ENCODE assay signal across 9 cellular contexts in genomic region chr17:36545465-36546417, GRCh38. TPM values are rescaled to one million over a fixed set of nuclear protein-coding genes. Genes with fewer than 3 reads are reported as not detected.
A peak's percentile ranks its signal among the peaks of the same experiment; 100 is the strongest.
DNase-seq lines count a peak whose midpoint lies in the region; ATAC-seq, FAIRE-seq and TF ChIP-seq lines count a peak whose summit lies in the region.
"Had no signal": no experiment of that assay in that cellular context is flagged by ENCODE, and none has a peak within 500 bp of the region (broad histone marks: within the 10 kb centered on the region; RNA-seq: fewer than 3 reads in every experiment).

No MANE protein-coding gene starts in this region.

- peak overlapping the region; percentile 93 for H3K27ac ChIP-seq in BLaER1
- H3K27ac ChIP-seq in HepG2 (ENCODE audit: extremely low read length, insufficient read depth, low read length) = peak overlapping the region; percentile 100

- no peak overlapping the region for H2AFZ ChIP-seq in HepG2 (ENCODE audit: low read length)

- peak; percentile 54 to 76 for TF ChIP-seq EP300 in HepG2 (IDR thresholded peaks at IDR 0.05; ENCODE audit: low read depth in 2 of 2, low read length in 2 of 2)
- TF ChIP-seq EP300 in HepG2 (CRISPR knock-in tag; IDR thresholded peaks at IDR 0.05; ENCODE audit: borderline replicate concordance) = no peak

- H3K79me2 ChIP-seq in HepG2 (ENCODE audit: insufficient read depth, low read length) = peaks cover 60% of the 10 kb centered on the region

- TF ChIP-seq CTCF in HepG2 (CRISPR knock-in tag; IDR thresholded peaks at IDR 0.05) = peak; percentile 14; the same call in 1 of the 2 replicates

- H3K4me3 ChIP-seq in BLaER1 (peak overlapping the region; percentile 81), HepG2 (replicated peaks in 1 of 3; ENCODE audit: insufficient read depth in 1 of 3, low read depth in 2 of 3, low read length in 3 of 3) (peak overlapping the region; percentile 58 to 97 (median 91))

- peak overlapping the region; percentile 92 for H3K4me2 ChIP-seq in BLaER1
- peak overlapping the region; percentile 78 for H3K4me2 ChIP-seq in HepG2 (ENCODE audit: low read depth, low read length)

- H3K36me3 ChIP-seq in BLaER1 (peaks cover 13% of the 10 kb centered on the region; the same call in 1 of the 2 replicates), HepG2 (replicated peaks in 1 of 2; ENCODE audit: control insufficient read depth in 1 of 2, insufficient read depth in 2 of 2, low read length in 2 of 2) (no peaks in the 10 kb centered on the region; a peak in 1 of 5 replicates)

- H3K9ac ChIP-seq in BLaER1 = peak overlapping the region; percentile 94
- peak overlapping the region; percentile 97 for H3K9ac ChIP-seq in HepG2 (ENCODE audit: insufficient read depth, low read depth, low read length)

- no peaks in the 10 kb centered on the region for H3K27me3 ChIP-seq in BLaER1
- H3K27me3 ChIP-seq in HepG2 (ENCODE audit: control insufficient read depth in 1 of 2, insufficient read depth in 2 of 2, low read length in 2 of 2) = peaks cover 0 to 5% of the 10 kb centered on the region in 2 experiments; a peak in 1 of 5 replicates

- POLR2A ChIA-PET in HepG2 (lab: Yijun Ruan, JAX) = interaction anchor here (0.7 to 4.2 kb wide), 11 partner anchors 8 to 813 kb away, joined by 3 to 107 read pairs (median 4); partner anchors contain the start of genes DHRS11, MRM1, MYO19 and PIGW

- TSS peak; percentile 53 for BruUV-seq in HepG2 (replicated peaks; lab: Mats Ljungman, UMichigan)

- H3K4me1 ChIP-seq in BLaER1 (peaks cover 41% of the 10 kb centered on the region), HepG2 (ENCODE audit: insufficient read depth, low read length) (peaks cover 33% of the 10 kb centered on the region)

- in situ Hi-C loops in HepG2 (cut with HindIII; ENCODE audit: extremely low pct_ligation_motif_present, low pct_unique_long_range_greater_than_20kb) = no loop called here

- H3K9me3 ChIP-seq in BLaER1 (no peaks in the 10 kb centered on the region), HepG2 (ENCODE audit: low read length) (no peaks in the 10 kb centered on the region)

- intact Hi-C loops in HepG2 (cut with micrococcal nuclease; ENCODE audit: unreplicated experiment) = loop anchor here (5.0 kb wide), 1 partner anchor 47 kb away; the partner anchor contains the start of gene DHRS11

- TF ChIP-seq POLR2A in HepG2 (IDR thresholded peaks at IDR 0.05; ENCODE audit: insufficient read depth in 1 of 2, low read depth in 2 of 2, low read length in 2 of 2) = peak; percentile 59 to 65; a peak in 3 of 4 replicates

- CTCF ChIA-PET in HepG2 (lab: Yijun Ruan, JAX; ENCODE audit: low intra/inter-chr PET ratio, low total read pairs) = no interaction called here

- ATAC-seq in GM19324 (IDR thresholded peaks at IDR 0.05; ENCODE audit: low FRiP score, unreplicated experiment) = peak; percentile 69
- peak; percentile 43 for ATAC-seq in HG03457 (IDR thresholded peaks at IDR 0.05; ENCODE audit: unreplicated experiment)
- peak; percentile 88 for ATAC-seq in HepG2

- H4K20me1 ChIP-seq in BLaER1 = peaks cover 53% of the 10 kb centered on the region
- peaks cover 31% of the 10 kb centered on the region for H4K20me1 ChIP-seq in HepG2 (ENCODE audit: insufficient read depth, low read length)

- peak; percentile 46 for TF ChIP-seq RAD21 in HepG2 (CRISPR knock-in tag; IDR thresholded peaks at IDR 0.05)

- FAIRE-seq in HepG2 (lab: Jason Lieb, UNC) = no peak
- FAIRE-seq: endometrium had no signal

- peak; percentile 75 for DNase-seq in NCI-H524 treated with DMSO at 0.1 percent for 48 hours (lab: John Stamatoyannopoulos, UW)
- peak; percentile 97 for DNase-seq in activated CD4-positive, alpha-beta T cell treated with anti-CD3 and anti-CD28 coated beads, Interleukin-2, amount 50 U/mL, for 1 hour
- peak; percentile 73 for DNase-seq in cortex of kidney (lab: John Stamatoyannopoulos, UW)
- DNase-seq in HepG2 (ENCODE audit: low spot score) = peak; percentile 91
- DNase-seq in stimulated activated CD4-positive, alpha-beta T cell treated with anti-CD3 and anti-CD28 coated beads, Interleukin-2, amount 100 ng/mL, for 4 hours (ENCODE audit: low read depth) = peak; percentile 94

- WGBS in HepG2 (ENCODE audit: low lambda C conversion rate) = 2% methylated on average over 16 of the region's 60 CpGs

RNA-seq across cellular contexts. Expression of gene GGNBP2, which starts 1.0 kb away (rescaled TPM):
- 53.3 and 59.6 TPM in 2 replicates for total RNA-seq in HepG2 (2016; rRNA removed; fragmentation: Illumina TruSeq; extraction: Trizol)
- total RNA-seq in HepG2 (2016; cell fraction: cytosol; rRNA removed; fragmentation: Illumina TruSeq; extraction: Trizol; ENCODE audit: low read depth) = 12.2 and 13.2 TPM in 2 replicates
- 54.5 and 55.8 TPM in 2 replicates for total RNA-seq in HepG2 (2016; cell fraction: insoluble cytoplasmic fraction; rRNA removed; fragmentation: Illumina TruSeq; extraction: Trizol)
- 17.0 and 19.1 TPM in 2 replicates for total RNA-seq in HepG2 (2016; cell fraction: membrane; rRNA removed; fragmentation: Illumina TruSeq; extraction: Trizol)
- 64.6 and 73.8 TPM in 2 replicates for total RNA-seq in HepG2 (2016; cell fraction: nucleus; rRNA removed; fragmentation: Illumina TruSeq; extraction: Trizol)
- polyA plus RNA-seq in HepG2 (2011; rRNA removed) = 75.5 and 84.2 TPM in 2 replicates
- polyA plus RNA-seq in HepG2 (2011; cell fraction: cytosol; rRNA removed) = 29.8 and 38.5 TPM in 2 replicates
- 127 and 151 TPM in 2 replicates for polyA plus RNA-seq in HepG2 (2011; cell fraction: nucleus; rRNA removed)
- polyA plus RNA-seq in HepG2 (2012) = 41.9 and 49.1 TPM in 2 replicates
- polyA plus RNA-seq in HepG2 (2016; cell fraction: cytosol; fragmentation: Illumina TruSeq; extraction: Trizol; ENCODE audit: low read depth) = 4.2 and 5.6 TPM in 2 replicates
- polyA plus RNA-seq in HepG2 (2016; cell fraction: insoluble cytoplasmic fraction; fragmentation: Illumina TruSeq; extraction: Trizol; ENCODE audit: low read depth) = 65.2 and 70.6 TPM in 2 replicates
- 9.6 and 11.3 TPM in 2 replicates for polyA plus RNA-seq in HepG2 (2016; cell fraction: membrane; fragmentation: Illumina TruSeq; extraction: Trizol; ENCODE audit: low read depth)
- polyA plus RNA-seq in HepG2 (2016; cell fraction: nucleus; fragmentation: Illumina TruSeq; extraction: Trizol; ENCODE audit: insufficient read depth, low read depth) = 118 and 132 TPM in 2 replicates
- polyA minus RNA-seq in HepG2 (2011; rRNA and poly(A)+ RNA removed; ENCODE audit: low replicate concordance) = 67.2 and 86.8 TPM in 2 replicates
- polyA minus RNA-seq in HepG2 (2011; cell fraction: cytosol; rRNA and poly(A)+ RNA removed) = 16.6 and 22.4 TPM in 2 replicates
- 108 and 109 TPM in 2 replicates for polyA minus RNA-seq in HepG2 (2011; cell fraction: nucleus; rRNA and poly(A)+ RNA removed)

RNA-seq across cellular contexts. Expression of gene PIGW, which starts 11.0 kb away (rescaled TPM):
- 24.0 and 26.5 TPM in 2 replicates for total RNA-seq in HepG2 (2016; rRNA removed; fragmentation: Illumina TruSeq; extraction: Trizol)
- 4.4 and 5.1 TPM in 2 replicates for total RNA-seq in HepG2 (2016; cell fraction: cytosol; rRNA removed; fragmentation: Illumina TruSeq; extraction: Trizol; ENCODE audit: low read depth)
- 21.6 and 25.0 TPM in 2 replicates for total RNA-seq in HepG2 (2016; cell fraction: insoluble cytoplasmic fraction; rRNA removed; fragmentation: Illumina TruSeq; extraction: Trizol)
- total RNA-seq in HepG2 (2016; cell fraction: membrane; rRNA removed; fragmentation: Illumina TruSeq; extraction: Trizol) = 19.0 and 23.1 TPM in 2 replicates
- 20.3 and 22.4 TPM in 2 replicates for total RNA-seq in HepG2 (2016; cell fraction: nucleus; rRNA removed; fragmentation: Illumina TruSeq; extraction: Trizol)
- 6.6 and 9.0 TPM in 2 replicates for polyA plus RNA-seq in HepG2 (2011; rRNA removed)
- 4.7 and 6.7 TPM in 2 replicates for polyA plus RNA-seq in HepG2 (2011; cell fraction: cytosol; rRNA removed)
- polyA plus RNA-seq in HepG2 (2011; cell fraction: nucleus; rRNA removed) = 3.9 and 4.8 TPM in 2 replicates
- 11.2 and 12.6 TPM in 2 replicates for polyA plus RNA-seq in HepG2 (2012)
- 5.5 and 6.5 TPM in 2 replicates for polyA plus RNA-seq in HepG2 (2016; cell fraction: cytosol; fragmentation: Illumina TruSeq; extraction: Trizol; ENCODE audit: low read depth)
- 25.9 and 29.3 TPM in 2 replicates for polyA plus RNA-seq in HepG2 (2016; cell fraction: insoluble cytoplasmic fraction; fragmentation: Illumina TruSeq; extraction: Trizol; ENCODE audit: low read depth)
- 20.3 and 21.1 TPM in 2 replicates for polyA plus RNA-seq in HepG2 (2016; cell fraction: membrane; fragmentation: Illumina TruSeq; extraction: Trizol; ENCODE audit: low read depth)
- polyA plus RNA-seq in HepG2 (2016; cell fraction: nucleus; fragmentation: Illumina TruSeq; extraction: Trizol; ENCODE audit: insufficient read depth, low read depth) = 29.7 and 32.1 TPM in 2 replicates
- 2.8 and 4.8 TPM in 2 replicates for polyA minus RNA-seq in HepG2 (2011; rRNA and poly(A)+ RNA removed; ENCODE audit: low replicate concordance)
- 3.5 and 6.3 TPM in 2 replicates for polyA minus RNA-seq in HepG2 (2011; cell fraction: cytosol; rRNA and poly(A)+ RNA removed)
- 6.3 and 7.2 TPM in 2 replicates for polyA minus RNA-seq in HepG2 (2011; cell fraction: nucleus; rRNA and poly(A)+ RNA removed)

RNA-seq across cellular contexts. Expression of gene MYO19, which starts 11.1 kb away (rescaled TPM):
- total RNA-seq in HepG2 (2016; rRNA removed; fragmentation: Illumina TruSeq; extraction: Trizol) = 46.8 and 75.7 TPM in 2 replicates
- 70.2 and 74.2 TPM in 2 replicates for total RNA-seq in HepG2 (2016; cell fraction: cytosol; rRNA removed; fragmentation: Illumina TruSeq; extraction: Trizol; ENCODE audit: low read depth)
- 42.5 and 72.3 TPM in 2 replicates for total RNA-seq in HepG2 (2016; cell fraction: insoluble cytoplasmic fraction; rRNA removed; fragmentation: Illumina TruSeq; extraction: Trizol)
- 73.2 and 82.2 TPM in 2 replicates for total RNA-seq in HepG2 (2016; cell fraction: membrane; rRNA removed; fragmentation: Illumina TruSeq; extraction: Trizol)
- total RNA-seq in HepG2 (2016; cell fraction: nucleus; rRNA removed; fragmentation: Illumina TruSeq; extraction: Trizol) = 105 and 110 TPM in 2 replicates
- 80.8 and 82.3 TPM in 2 replicates for polyA plus RNA-seq in HepG2 (2011; rRNA removed)
- 31.7 and 43.3 TPM in 2 replicates for polyA plus RNA-seq in HepG2 (2011; cell fraction: cytosol; rRNA removed)
- 435 and 511 TPM in 2 replicates for polyA plus RNA-seq in HepG2 (2011; cell fraction: nucleus; rRNA removed)
- polyA plus RNA-seq in HepG2 (2012) = 38.9 and 47.5 TPM in 2 replicates
- polyA plus RNA-seq in HepG2 (2016; cell fraction: cytosol; fragmentation: Illumina TruSeq; extraction: Trizol; ENCODE audit: low read depth) = 29.1 and 34.3 TPM in 2 replicates
- 38.5 and 44.1 TPM in 2 replicates for polyA plus RNA-seq in HepG2 (2016; cell fraction: insoluble cytoplasmic fraction; fragmentation: Illumina TruSeq; extraction: Trizol; ENCODE audit: low read depth)
- 43.7 and 46.4 TPM in 2 replicates for polyA plus RNA-seq in HepG2 (2016; cell fraction: membrane; fragmentation: Illumina TruSeq; extraction: Trizol; ENCODE audit: low read depth)
- polyA plus RNA-seq in HepG2 (2016; cell fraction: nucleus; fragmentation: Illumina TruSeq; extraction: Trizol; ENCODE audit: insufficient read depth, low read depth) = 202 and 205 TPM in 2 replicates
- polyA minus RNA-seq in HepG2 (2011; rRNA and poly(A)+ RNA removed; ENCODE audit: low replicate concordance) = 151 and 353 TPM in 2 replicates
- polyA minus RNA-seq in HepG2 (2011; cell fraction: cytosol; rRNA and poly(A)+ RNA removed) = 25.4 and 29.5 TPM in 2 replicates
- 222 and 248 TPM in 2 replicates for polyA minus RNA-seq in HepG2 (2011; cell fraction: nucleus; rRNA and poly(A)+ RNA removed)

RNA-seq across cellular contexts. Expression of gene DHRS11, which starts 45.9 kb away (rescaled TPM):
- 19.6 and 28.4 TPM in 2 replicates for total RNA-seq in HepG2 (2016; rRNA removed; fragmentation: Illumina TruSeq; extraction: Trizol)
- 17.2 and 17.4 TPM in 2 replicates for total RNA-seq in HepG2 (2016; cell fraction: cytosol; rRNA removed; fragmentation: Illumina TruSeq; extraction: Trizol; ENCODE audit: low read depth)
- total RNA-seq in HepG2 (2016; cell fraction: insoluble cytoplasmic fraction; rRNA removed; fragmentation: Illumina TruSeq; extraction: Trizol) = 15.5 and 27.2 TPM in 2 replicates
- 21.2 and 25.8 TPM in 2 replicates for total RNA-seq in HepG2 (2016; cell fraction: membrane; rRNA removed; fragmentation: Illumina TruSeq; extraction: Trizol)
- 17.9 and 22.6 TPM in 2 replicates for total RNA-seq in HepG2 (2016; cell fraction: nucleus; rRNA removed; fragmentation: Illumina TruSeq; extraction: Trizol)
- 41.9 and 48.7 TPM in 2 replicates for polyA plus RNA-seq in HepG2 (2011; rRNA removed)
- 39.7 and 43.4 TPM in 2 replicates for polyA plus RNA-seq in HepG2 (2011; cell fraction: cytosol; rRNA removed)
- 55.0 and 64.7 TPM in 2 replicates for polyA plus RNA-seq in HepG2 (2011; cell fraction: nucleus; rRNA removed)
- polyA plus RNA-seq in HepG2 (2012) = 24.2 and 34.9 TPM in 2 replicates
- 21.4 and 26.0 TPM in 2 replicates for polyA plus RNA-seq in HepG2 (2016; cell fraction: cytosol; fragmentation: Illumina TruSeq; extraction: Trizol; ENCODE audit: low read depth)
- polyA plus RNA-seq in HepG2 (2016; cell fraction: insoluble cytoplasmic fraction; fragmentation: Illumina TruSeq; extraction: Trizol; ENCODE audit: low read depth) = 28.1 and 32.5 TPM in 2 replicates
- polyA plus RNA-seq in HepG2 (2016; cell fraction: membrane; fragmentation: Illumina TruSeq; extraction: Trizol; ENCODE audit: low read depth) = 25.5 and 31.7 TPM in 2 replicates
- 61.7 and 67.8 TPM in 2 replicates for polyA plus RNA-seq in HepG2 (2016; cell fraction: nucleus; fragmentation: Illumina TruSeq; extraction: Trizol; ENCODE audit: insufficient read depth, low read depth)
- polyA minus RNA-seq in HepG2 (2011; rRNA and poly(A)+ RNA removed; ENCODE audit: low replicate concordance) = 45.6 and 61.3 TPM in 2 replicates
- 19.2 and 21.1 TPM in 2 replicates for polyA minus RNA-seq in HepG2 (2011; cell fraction: cytosol; rRNA and poly(A)+ RNA removed)
- 13.9 and 17.8 TPM in 2 replicates for polyA minus RNA-seq in HepG2 (2011; cell fraction: nucleus; rRNA and poly(A)+ RNA removed)

RNA-seq across cellular contexts. Expression of gene MRM1, which starts 55.6 kb away (rescaled TPM):
- total RNA-seq in HepG2 (2016; rRNA removed; fragmentation: Illumina TruSeq; extraction: Trizol) = 10.7 and 11.3 TPM in 2 replicates
- total RNA-seq in HepG2 (2016; cell fraction: cytosol; rRNA removed; fragmentation: Illumina TruSeq; extraction: Trizol; ENCODE audit: low read depth) = 1.9 and 2.1 TPM in 2 replicates
- total RNA-seq in HepG2 (2016; cell fraction: insoluble cytoplasmic fraction; rRNA removed; fragmentation: Illumina TruSeq; extraction: Trizol) = 10.1 and 11.0 TPM in 2 replicates
- 2.9 and 3.5 TPM in 2 replicates for total RNA-seq in HepG2 (2016; cell fraction: membrane; rRNA removed; fragmentation: Illumina TruSeq; extraction: Trizol)
- total RNA-seq in HepG2 (2016; cell fraction: nucleus; rRNA removed; fragmentation: Illumina TruSeq; extraction: Trizol) = 5.8 and 7.3 TPM in 2 replicates
- 4.1 and 4.9 TPM in 2 replicates for polyA plus RNA-seq in HepG2 (2011; rRNA removed)
- 5.1 and 5.2 TPM in 2 replicates for polyA plus RNA-seq in HepG2 (2011; cell fraction: cytosol; rRNA removed)
- polyA plus RNA-seq in HepG2 (2011; cell fraction: nucleus; rRNA removed) = 8.3 and 10.1 TPM in 2 replicates
- 4.0 and 4.5 TPM in 2 replicates for polyA plus RNA-seq in HepG2 (2012)
- polyA plus RNA-seq in HepG2 (2016; cell fraction: cytosol; fragmentation: Illumina TruSeq; extraction: Trizol; ENCODE audit: low read depth) = 1.9 and 2.1 TPM in 2 replicates
- polyA plus RNA-seq in HepG2 (2016; cell fraction: insoluble cytoplasmic fraction; fragmentation: Illumina TruSeq; extraction: Trizol; ENCODE audit: low read depth) = 10.5 and 11.3 TPM in 2 replicates
- 2.6 and 3.6 TPM in 2 replicates for polyA plus RNA-seq in HepG2 (2016; cell fraction: membrane; fragmentation: Illumina TruSeq; extraction: Trizol; ENCODE audit: low read depth)
- 12.6 and 12.9 TPM in 2 replicates for polyA plus RNA-seq in HepG2 (2016; cell fraction: nucleus; fragmentation: Illumina TruSeq; extraction: Trizol; ENCODE audit: insufficient read depth, low read depth)
- polyA minus RNA-seq in HepG2 (2011; rRNA and poly(A)+ RNA removed; ENCODE audit: low replicate concordance) = 5.9 and 6.1 TPM in 2 replicates
- polyA minus RNA-seq in HepG2 (2011; cell fraction: cytosol; rRNA and poly(A)+ RNA removed) = 2.9 and 3.3 TPM in 2 replicates
- polyA minus RNA-seq in HepG2 (2011; cell fraction: nucleus; rRNA and poly(A)+ RNA removed) = 4.6 and 5.2 TPM in 2 replicates

Comparison
In these comparisons a context has a peak if more than half of its experiments do, and no peak if none do; other contexts are left out.
1. Peak in every context shown above with its lines: DNase-seq, ATAC-seq, H3K4me3 ChIP-seq and H3K27ac ChIP-seq.